In genomic region chr16:29011851-29012250, GRCh38 we compare ENCODE assay signal across 1 cellular context.
TF ChIP-seq lines count a peak whose summit lies in the region.

No MANE protein-coding gene starts in this region.

TF ChIP-seq in K562, 482 proteins besides CTCF, POLR2A, EP300 and RAD21 (continued from another document):
- TF ChIP-seq E2F1 (CRISPR knock-in tag; IDR thresholded peaks at IDR 0.05) = no peak
- peak; percentile 45 to 79 for TF ChIP-seq KDM1A (IDR thresholded peaks at IDR 0.05)
- peak; percentile 94 for TF ChIP-seq BCOR (IDR thresholded peaks at IDR 0.05)
